In genomic region chr17:48995871-48996695, GRCh38 we compare ENCODE assay signal across 9 cellular contexts. TPM values are rescaled to one million over a fixed set of nuclear protein-coding genes. Genes with fewer than 3 reads are reported as not detected.
DNase-seq lines count a peak whose midpoint lies in the region; ATAC-seq, FAIRE-seq and TF ChIP-seq lines count a peak whose summit lies in the region.
"Had no signal": no experiment of that assay in that cellular context is flagged by ENCODE, and none has a peak within 500 bp of the region (broad histone marks: within the 10 kb centered on the region; RNA-seq: fewer than 3 reads in every experiment).

No MANE protein-coding gene starts in this region.

- peaks cover 20% of the 10 kb centered on the region for H3K36me3 Mint-ChIP-seq in neural crest cell (ENCODE audit: low read depth)

- TF ChIP-seq CTCF in GM12865 (IDR thresholded peaks at IDR 0.05; ENCODE audit: insufficient read depth, low read depth, low read length, missing control alignments) (no peak), GM12878 (IDR thresholded peaks at IDR 0.05 in 2 of 3, conservative IDR thresholded peaks at IDR 0.05 in 1 of 3; ENCODE audit: control insufficient read depth in 2 of 3, extremely low read depth in 1 of 3, insufficient read depth in 1 of 3, low read depth in 3 of 3, low read length in 3 of 3) (no peak), neural crest cell (conservative IDR thresholded peaks at IDR 0.05) (peak; percentile 29)

- H3K27me3 ChIP-seq in GM12878 (replicated peaks in 1 of 2; ENCODE audit: control insufficient read depth in 2 of 2, insufficient read depth in 2 of 2, low read length in 1 of 2), result peaks cover 17 to 23% of the 10 kb centered on the region in 2 experiments

- SMC1A ChIA-PET in GM12878 (lab: Charles Lee; ENCODE audit: uncharacterized antibody, unreplicated experiment), result no interaction called here

- H4K20me1 ChIP-seq in GM12878 (ENCODE audit: control insufficient read depth, insufficient read depth), result no peaks in the 10 kb centered on the region; the same call in 1 of the 2 replicates

- CTCF ChIA-PET in GM12878 (lab: Yijun Ruan, JAX), result no interaction called here

- peak overlapping the region; percentile 47; the same call in 1 of the 2 replicates for H3K4me2 ChIP-seq in GM12878 (ENCODE audit: control insufficient read depth, insufficient read depth)

- no peak overlapping the region for H2AFZ ChIP-seq in GM12878 (ENCODE audit: control insufficient read depth, low read depth, low read length)

- peaks cover 4% of the 10 kb centered on the region; the same call in 1 of the 2 replicates for H3K4me1 ChIP-seq in GM12878 (ENCODE audit: control insufficient read depth, insufficient read depth, low read length)

- POLR2A ChIA-PET in GM12878 (lab: Charles Lee), result interaction anchor here (0.6 kb wide), 1 partner anchor 292 kb away, joined by 4 read pairs; no protein-coding TSS in a partner anchor

- DNase-seq in GM12865 (ENCODE audit: low read depth) (no peak), NCI-H1930 (lab: John Stamatoyannopoulos, UW) (peak; percentile 89 to 91), GM12878 (ENCODE audit: low read depth, low spot score) (no peak), neural crest cell (ENCODE audit: low read depth, low spot score) (peak; percentile 85), T1000 (lab: John Stamatoyannopoulos, UW) (no peak)

- BruUV-seq in GM12878 (replicated peaks; lab: Mats Ljungman, UMichigan), result no TSS peak

- peak overlapping the region; percentile 100 for H3K27ac Mint-ChIP-seq in neural crest cell (ENCODE audit: unreplicated experiment)

- no peaks in the 10 kb centered on the region for H3K9me3 ChIP-seq in GM12878 (replicated peaks; ENCODE audit: control insufficient read depth, insufficient read depth, low read length)

- no peak overlapping the region for H3K27ac ChIP-seq in GM12878 (ENCODE audit: control insufficient read depth, insufficient read depth)

- FAIRE-seq in GM12878 (lab: Jason Lieb, UNC), result no peak

- H3K27me3 Mint-ChIP-seq in neural crest cell (ENCODE audit: low read depth), result peaks cover 32% of the 10 kb centered on the region

- RAD21 ChIA-PET in GM12878 (lab: Charles Lee; ENCODE audit: unreplicated experiment), result interaction anchor here (0.7 kb wide), 1 partner anchor 102 kb away, joined by 3 read pairs; no protein-coding TSS in a partner anchor

- intact Hi-C loops in GM12878 (cut with micrococcal nuclease; ENCODE audit: unreplicated experiment), result no loop called here

- H3K9me3 Mint-ChIP-seq in neural crest cell, result no peaks in the 10 kb centered on the region

- H3K9ac ChIP-seq in GM12878 (ENCODE audit: control insufficient read depth, insufficient read depth, low read length), result no peak overlapping the region

- no peaks in the 10 kb centered on the region for H3K36me3 ChIP-seq in GM12878 (ENCODE audit: control insufficient read depth in 2 of 2, insufficient read depth in 2 of 2, low read length in 1 of 2)

- no peak for TF ChIP-seq EP300 in GM12878 (IDR thresholded peaks at IDR 0.05; ENCODE audit: borderline replicate concordance in 1 of 2, control insufficient read depth in 1 of 2, low read depth in 2 of 2, low read length in 2 of 2)

- ATAC-seq in GM12878 (peak; percentile 38), HG02798 (IDR thresholded peaks at IDR 0.05; ENCODE audit: poor library complexity, unreplicated experiment) (no peak), GM18511 (IDR thresholded peaks at IDR 0.05; ENCODE audit: unreplicated experiment) (no peak), GM19328 (IDR thresholded peaks at IDR 0.05; ENCODE audit: unreplicated experiment) (no peak)

- H3K4me1 Mint-ChIP-seq in neural crest cell, result peaks cover 64% of the 10 kb centered on the region

- in situ Hi-C loops in GM12878 (cut with MboI), result no loop called here

- peak overlapping the region; percentile 95 for H3K4me3 Mint-ChIP-seq in neural crest cell

- H3K4me3 ChIP-seq in GM12865 (ENCODE audit: low read depth, low read length) (peak overlapping the region; percentile 46), GM12878 (no peak overlapping the region)

- no peak for TF ChIP-seq POLR2A in GM12878 (IDR thresholded peaks at IDR 0.05; ENCODE audit: low read depth, low read length)

- no peaks in the 10 kb centered on the region for H3K79me2 ChIP-seq in GM12878 (ENCODE audit: control insufficient read depth, insufficient read depth, low read length)

- no peak for TF ChIP-seq RAD21 in GM12878 (IDR thresholded peaks at IDR 0.05; ENCODE audit: insufficient read depth, low read depth, low read length)

- WGBS in GM12878 (ENCODE audit: insufficient coverage, insufficient replicate concordance, low lambda C conversion rate, missing lambda C conversion rate), result 22% methylated on average over 76 of the region's 77 CpGs

TF ChIP-seq in GM12878, 131 proteins besides CTCF, POLR2A, EP300 and RAD21 (continues in another document):
- TF ChIP-seq BRCA1 (IDR thresholded peaks at IDR 0.05; ENCODE audit: low read depth, low read length) (no peak), MYB (IDR thresholded peaks at IDR 0.05; ENCODE audit: borderline replicate concordance, low read depth, low read length) (no peak), PKNOX1 (IDR thresholded peaks at IDR 0.05) (no peak), DPF2 (IDR thresholded peaks at IDR 0.05) (0 out of 2 replicates have a peak, but pooled peaks have one; percentile 14), EZH2 (IDR thresholded peaks at IDR 0.05; ENCODE audit: borderline replicate concordance, control insufficient read depth, low read depth, low read length) (peak; percentile 95; the same call in 1 of the 2 replicates), KAT2A (conservative IDR thresholded peaks at IDR 0.05; ENCODE audit: control insufficient read depth, low read depth, low read length) (no peak), IKZF1 (conservative IDR thresholded peaks at IDR 0.05) (no peak)

RNA-seq across cellular contexts. Expression of gene IGF2BP1, which starts 1.1 kb away (rescaled TPM):
- 39.8 and 44.7 TPM in 2 replicates for total RNA-seq in GM12878 (2013; cell fraction: nucleolus; rRNA removed)
- total RNA-seq in GM12878 (2014; rRNA removed) (0.05 and 0.11 TPM in 2 replicates), GM12878 (2014; rRNA removed; fragmentation: Illumina TruSeq; extraction: Trizol) (0.09 and 0.13 TPM in 2 replicates), GM12878 (2021) (1.2 and 2.4 TPM in 2 replicates), neural crest cell (536 and 543 TPM in 2 replicates)
- polyA plus RNA-seq in GM12878 (2011; ENCODE audit: low read depth), result 0.13 TPM
- polyA plus RNA-seq in GM12878 (2011; rRNA removed) (0.07 and 0.08 TPM in 2 replicates), GM12878 (2014; fragmentation: Illumina TruSeq; extraction: Trizol) (0.15 and 0.17 TPM in 2 replicates), GM12878 (2014; fragmentation: Nextera tagmentation; extraction: Ambion mirVana) (under 1 TPM in 1 of 2 experiments, not detected in 1; 0.04 TPM), GM12878 (2014; rRNA removed) (0.09 and 0.28 TPM in 2 replicates), GM12878 (2016; fragmentation: Nextera tagmentation; extraction: Ambion mirVana) (under 1 TPM; 0.08 to 0.35 TPM)
- polyA plus RNA-seq in GM12878 (2011; cell fraction: cytosol; rRNA removed), result 0.07 and 0.16 TPM in 2 replicates
- polyA plus RNA-seq in GM12878 (2011; cell fraction: nucleus; rRNA removed), result 0.20 and 0.61 TPM in 2 replicates
- 0.31 and 0.41 TPM in 2 replicates for polyA plus RNA-seq in GM12878 (2012)
- 0.15 TPM in 2 replicates for polyA minus RNA-seq in GM12878 (2011; rRNA and poly(A)+ RNA removed)
- 0.10 TPM in 1 of 2 replicates, not detected in the other for polyA minus RNA-seq in GM12878 (2011; cell fraction: cytosol; rRNA and poly(A)+ RNA removed)
- polyA minus RNA-seq in GM12878 (2011; cell fraction: nucleus; rRNA and poly(A)+ RNA removed), result under 0.01 and 0.10 TPM in 2 replicates

RNA-seq across cellular contexts. Expression of gene GIP, which starts 27.7 kb away (rescaled TPM):
- total RNA-seq in GM12878 (2013; cell fraction: nucleolus; rRNA removed), result not detected in 2 replicates
- total RNA-seq in GM12878 (2014; rRNA removed), result not detected in 2 replicates
- not detected in 2 replicates for total RNA-seq in GM12878 (2014; rRNA removed; fragmentation: Illumina TruSeq; extraction: Trizol)
- total RNA-seq in GM12878 (2021), result not detected in 2 replicates
- not detected for polyA plus RNA-seq in GM12878 (2011; ENCODE audit: low read depth)
- not detected in 2 replicates for polyA plus RNA-seq in GM12878 (2011; rRNA removed)
- not detected in 2 replicates for polyA plus RNA-seq in GM12878 (2011; cell fraction: cytosol; rRNA removed)
- polyA plus RNA-seq in GM12878 (2011; cell fraction: nucleus; rRNA removed), result not detected in 2 replicates
- not detected in 2 replicates for polyA plus RNA-seq in GM12878 (2012)
- not detected in 2 replicates for polyA plus RNA-seq in GM12878 (2014; fragmentation: Illumina TruSeq; extraction: Trizol)
- not detected for polyA plus RNA-seq in GM12878 (2014; fragmentation: Nextera tagmentation; extraction: Ambion mirVana)
- polyA plus RNA-seq in GM12878 (2014; rRNA removed), result not detected in 2 replicates
- not detected for polyA plus RNA-seq in GM12878 (2016; fragmentation: Nextera tagmentation; extraction: Ambion mirVana)
- not detected in 2 replicates for polyA minus RNA-seq in GM12878 (2011; rRNA and poly(A)+ RNA removed)
- not detected in 2 replicates for polyA minus RNA-seq in GM12878 (2011; cell fraction: cytosol; rRNA and poly(A)+ RNA removed)
- not detected in 2 replicates for polyA minus RNA-seq in GM12878 (2011; cell fraction: nucleus; rRNA and poly(A)+ RNA removed)
- not detected in 2 replicates for total RNA-seq in neural crest cell
- total RNA-seq: mononuclear cell had no signal

RNA-seq across cellular contexts. Expression of gene SNF8, which starts 51.4 kb away (rescaled TPM):
- total RNA-seq in GM12878 (2013; cell fraction: nucleolus; rRNA removed), result 35.7 and 49.5 TPM in 2 replicates
- 83.7 and 86.1 TPM in 2 replicates for total RNA-seq in GM12878 (2014; rRNA removed)
- total RNA-seq in GM12878 (2014; rRNA removed; fragmentation: Illumina TruSeq; extraction: Trizol), result 80.2 and 80.8 TPM in 2 replicates
- total RNA-seq in GM12878 (2021), result 108 and 112 TPM in 2 replicates
- 41.0 TPM for polyA plus RNA-seq in GM12878 (2011; ENCODE audit: low read depth)
- polyA plus RNA-seq in GM12878 (2011; rRNA removed), result 71.8 and 86.1 TPM in 2 replicates
- polyA plus RNA-seq in GM12878 (2011; cell fraction: cytosol; rRNA removed), result 101 and 108 TPM in 2 replicates
- 37.4 and 43.9 TPM in 2 replicates for polyA plus RNA-seq in GM12878 (2011; cell fraction: nucleus; rRNA removed)
- 65.3 and 77.0 TPM in 2 replicates for polyA plus RNA-seq in GM12878 (2012)
- 96.9 and 105 TPM in 2 replicates for polyA plus RNA-seq in GM12878 (2014; fragmentation: Illumina TruSeq; extraction: Trizol)
- polyA plus RNA-seq in GM12878 (2014; fragmentation: Nextera tagmentation; extraction: Ambion mirVana), result 10 to 100 TPM in 1 of 2 experiments, 1 to 10 TPM in 1; 6.1 to 18.1 TPM
- 116 and 123 TPM in 2 replicates for polyA plus RNA-seq in GM12878 (2014; rRNA removed)
- polyA plus RNA-seq in GM12878 (2016; fragmentation: Nextera tagmentation; extraction: Ambion mirVana), result 100 to 1,000 TPM; 188 to 228 TPM
- 75.5 and 76.3 TPM in 2 replicates for polyA minus RNA-seq in GM12878 (2011; rRNA and poly(A)+ RNA removed)
- 19.9 and 26.8 TPM in 2 replicates for polyA minus RNA-seq in GM12878 (2011; cell fraction: cytosol; rRNA and poly(A)+ RNA removed)
- 8.1 and 17.5 TPM in 2 replicates for polyA minus RNA-seq in GM12878 (2011; cell fraction: nucleus; rRNA and poly(A)+ RNA removed)
- 146 and 153 TPM in 2 replicates for total RNA-seq in neural crest cell

Comparison
In these comparisons a context has a peak if more than half of its experiments do, and no peak if none do; other contexts are left out.
1. DNase-seq: peak in NCI-H1930 (2 of 2) and neural crest cell (single experiment); none in GM12865 (single experiment), GM12878 (single experiment) and T1000 (single experiment).
2. RNA of gene IGF2BP1, which starts 1.1 kb away (total RNA-seq): 536 to 543 TPM in neural crest cell; 0.05 to 44.7 TPM in GM12878; every median in the first group is over 10 times any median in the second.